ENCODE assay signal across 22 cellular contexts in genomic region chr4:130029442-130029841, GRCh38.
A peak's percentile ranks its signal among the peaks of the same experiment; 100 is the strongest.
DNase-seq lines count a peak whose midpoint lies in the region; ATAC-seq and TF ChIP-seq lines count a peak whose summit lies in the region.
"Had no signal": no experiment of that assay in that cellular context is flagged by ENCODE, and none has a peak within 500 bp of the region (broad histone marks: within the 10 kb centered on the region; RNA-seq: fewer than 3 reads in every experiment).

No MANE protein-coding gene starts in this region.

- H3F3A ChIP-seq in GM23338 (replicated peaks; ENCODE audit: low read depth) = no peaks in the 10 kb centered on the region; the same call in 1 of the 2 replicates

- H3K36me3 ChIP-seq in GM23338 (ENCODE audit: insufficient read depth) (no peaks in the 10 kb centered on the region), OCI-LY7 (ENCODE audit: insufficient read depth, low read length) (no peaks in the 10 kb centered on the region), iPS-20b (ENCODE audit: insufficient read depth, low read depth, low read length) (peaks cover 20% of the 10 kb centered on the region; the same call in 1 of the 2 replicates)
- H3K36me3 ChIP-seq: BLaER1 treated with 17β-estradiol and CSF1 and Interleukin-3, amounts not matched to agents 10 nM and 100 nM; MG63 had no signal

- peaks cover 46% of the 10 kb centered on the region for H3K36me3 Mint-ChIP-seq in GM23338 (ENCODE audit: low read depth)
- H3K36me3 Mint-ChIP-seq: CD8-positive, alpha-beta T cell had no signal

- intact Hi-C loops in OCI-LY7 (cut with micrococcal nuclease; ENCODE audit: unreplicated experiment) = no loop called here

- no peak overlapping the region for H3K4me3 Mint-ChIP-seq in GM23338
- H3K4me3 Mint-ChIP-seq: CD8-positive, alpha-beta T cell; IgD-negative memory B cell had no signal

- H4K20me1 ChIP-seq in GM23338 (replicated peaks; ENCODE audit: insufficient read depth) = no peaks in the 10 kb centered on the region
- no peaks in the 10 kb centered on the region for H4K20me1 ChIP-seq in OCI-LY7 (ENCODE audit: insufficient read depth, low read length)
- H4K20me1 ChIP-seq: BLaER1 treated with 17β-estradiol and CSF1 and Interleukin-3, amounts not matched to agents 10 nM and 100 nM had no signal

- no TSS peak for BruUV-seq in OCI-LY7 (replicated peaks; lab: Mats Ljungman, UMichigan)

- no peaks in the 10 kb centered on the region for H3K27me3 ChIP-seq in GM23338 (ENCODE audit: insufficient read depth)
- H3K27me3 ChIP-seq in iPS-20b (ENCODE audit: insufficient read depth, low read length) = no peaks in the 10 kb centered on the region
- H3K27me3 ChIP-seq: BLaER1 treated with 17β-estradiol and CSF1 and Interleukin-3, amounts not matched to agents 10 nM and 100 nM; MG63 had no signal

- ATAC-seq in GM23338 = no peak
- ATAC-seq in HG03097 (IDR thresholded peaks at IDR 0.05; ENCODE audit: low FRiP score, unreplicated experiment) = no peak
- ATAC-seq: CD8-positive, alpha-beta T cell had no signal

- H3K9me3 ChIP-seq in OCI-LY7 (ENCODE audit: low read length) = no peaks in the 10 kb centered on the region; the same call in 1 of the 2 replicates
- H3K9me3 ChIP-seq in iPS-20b (ENCODE audit: insufficient read depth, low read depth, low read length) = no peaks in the 10 kb centered on the region
- H3K9me3 ChIP-seq: BLaER1 treated with 17β-estradiol and CSF1 and Interleukin-3, amounts not matched to agents 10 nM and 100 nM; MG63 had no signal

- POLR2A ChIA-PET in OCI-LY7 (lab: Charles Lee) = no interaction called here

- peak overlapping the region; percentile 80 for H3K27ac Mint-ChIP-seq in GM23338
- H3K27ac Mint-ChIP-seq: CD8-positive, alpha-beta T cell; IgD-negative memory B cell had no signal

- H3K27ac ChIP-seq in GM23338 (ENCODE audit: low read depth) = peak overlapping the region; percentile 52; the same call in 1 of the 2 replicates
- H3K27ac ChIP-seq in OCI-LY7 (ENCODE audit: low read depth, low read length, poor library complexity, severe bottlenecking) = no peak overlapping the region
- H3K27ac ChIP-seq in iPS-20b (ENCODE audit: low read length) = peak overlapping the region; percentile 87
- H3K27ac ChIP-seq: BLaER1 treated with 17β-estradiol and CSF1 and Interleukin-3, amounts not matched to agents 10 nM and 100 nM; HL-60 had no signal

- H3K4me1 ChIP-seq in GM23338 (ENCODE audit: insufficient read depth) (peaks cover 58% of the 10 kb centered on the region), OCI-LY7 (ENCODE audit: insufficient read depth, low read length, poor library complexity, severe bottlenecking) (peaks cover 41% of the 10 kb centered on the region), iPS-20b (ENCODE audit: insufficient read depth, low read length) (peaks cover 51% of the 10 kb centered on the region)

- H3K9ac ChIP-seq in iPS-20b (ENCODE audit: low read depth, low read length) = peak overlapping the region; percentile 57; the same call in 1 of the 2 replicates
- H3K9ac ChIP-seq: BLaER1 treated with 17β-estradiol and CSF1 and Interleukin-3, amounts not matched to agents 10 nM and 100 nM had no signal

- H3K4me1 Mint-ChIP-seq in GM23338 = peaks cover 50% of the 10 kb centered on the region

- H3K4me3 ChIP-seq in GM23338 (no peak overlapping the region), OCI-LY7 (ENCODE audit: low read depth, low read length, poor library complexity, severe bottlenecking) (no peak overlapping the region), iPS-20b (ENCODE audit: low read length) (no peak overlapping the region)
- H3K4me3 ChIP-seq: BLaER1 treated with 17β-estradiol and CSF1 and Interleukin-3, amounts not matched to agents 10 nM and 100 nM; MG63 had no signal

- no peak overlapping the region for H2AFZ ChIP-seq in GM23338
- H2AFZ ChIP-seq in OCI-LY7 (ENCODE audit: low read length) = peak overlapping the region; percentile 88

- no peak for TF ChIP-seq CTCF in GM23338 (conservative IDR thresholded peaks at IDR 0.05; ENCODE audit: low read depth in 2 of 2)
- no peak for TF ChIP-seq CTCF in OCI-LY7 (conservative IDR thresholded peaks at IDR 0.05; ENCODE audit: low read length)

- CTCF ChIA-PET in OCI-LY7 (lab: Charles Lee; ENCODE audit: unreplicated experiment) = interaction anchor here (1.5 kb wide), 1 partner anchor 11 kb away, joined by 3 read pairs; no protein-coding TSS in a partner anchor

- peak; percentile 50 for DNase-seq in GM23338 (ENCODE audit: low spot score)
- DNase-seq in NCI-H1417 treated with DMSO at 0.1 percent for 48 hours (lab: John Stamatoyannopoulos, UW) = peak; percentile 63
- DNase-seq in OCI-LY7 (ENCODE audit: low spot score) = no peak
- no peak for DNase-seq in middle frontal gyrus (ENCODE audit: extremely low spot score, low spot score)
- no peak for DNase-seq in hepatic stellate cell (ENCODE audit: low spot score)
- DNase-seq in RPMI8226 = no peak
- DNase-seq: CD8-positive, alpha-beta T cell; DMS79; Kasumi-1; MG63; NCI-H1048; NCI-H1694; NCI-H2081 treated with DMSO at 0.1 percent for 48 hours; NCI-H510A treated with DMSO at 0.1 percent for 48 hours; Right ventricle myocardium superior; SW 1271; T-helper 2 cell had no signal

- H3K4me2 ChIP-seq in GM23338 (peak overlapping the region; percentile 1; the same call in 1 of the 2 replicates), OCI-LY7 (ENCODE audit: low read length) (peak overlapping the region; percentile 48)

- H3K9me2 ChIP-seq in GM23338 (ENCODE audit: insufficient read depth) (0 out of 2 replicates have a peak, but pooled peaks cover 7% of the 10 kb centered on the region), OCI-LY7 (ENCODE audit: insufficient read depth, low read length) (no peaks in the 10 kb centered on the region)

- H3K79me2 ChIP-seq in GM23338 (replicated peaks; ENCODE audit: insufficient read depth) = no peaks in the 10 kb centered on the region
- no peaks in the 10 kb centered on the region for H3K79me2 ChIP-seq in OCI-LY7 (ENCODE audit: insufficient read depth, low read depth, low read length)

- H3K9me3 Mint-ChIP-seq in GM23338 = peaks cover 6% of the 10 kb centered on the region; the same call in 1 of the 3 replicates
- H3K9me3 Mint-ChIP-seq: CD8-positive, alpha-beta T cell had no signal

- H3K27me3 Mint-ChIP-seq in GM23338 (ENCODE audit: insufficient read depth, low read depth, poor library complexity) = peaks cover 3% of the 10 kb centered on the region
- H3K27me3 Mint-ChIP-seq: IgD-negative memory B cell had no signal

TF ChIP-seq in GM23338, 12 proteins besides CTCF, POLR2A, EP300 and RAD21:
- TF ChIP-seq NANOG (IDR thresholded peaks at IDR 0.05; ENCODE audit: borderline replicate concordance) = peak; percentile 96
- TF ChIP-seq CREB1 (CRISPR knock-in tag; IDR thresholded peaks at IDR 0.05; ENCODE audit: low read depth) = no peak
- TF ChIP-seq POLR2AphosphoS5 (IDR thresholded peaks at IDR 0.05; ENCODE audit: low read depth) = no peak
- TF ChIP-seq EZH2 (IDR thresholded peaks at IDR 0.05; ENCODE audit: low read depth, unreplicated experiment) = no peak

Comparison
In these comparisons a context has a peak if more than half of its experiments do, and no peak if none do; other contexts are left out.
1. DNase-seq: peak in GM23338 (single experiment) and NCI-H1417 treated with DMSO at 0.1 percent for 48 hours (single experiment); none in OCI-LY7 (single experiment), middle frontal gyrus (single experiment), hepatic stellate cell (single experiment) and RPMI8226 (single experiment).